ENCODE assay signal across 1 cellular context in the genomic region with DNA sequence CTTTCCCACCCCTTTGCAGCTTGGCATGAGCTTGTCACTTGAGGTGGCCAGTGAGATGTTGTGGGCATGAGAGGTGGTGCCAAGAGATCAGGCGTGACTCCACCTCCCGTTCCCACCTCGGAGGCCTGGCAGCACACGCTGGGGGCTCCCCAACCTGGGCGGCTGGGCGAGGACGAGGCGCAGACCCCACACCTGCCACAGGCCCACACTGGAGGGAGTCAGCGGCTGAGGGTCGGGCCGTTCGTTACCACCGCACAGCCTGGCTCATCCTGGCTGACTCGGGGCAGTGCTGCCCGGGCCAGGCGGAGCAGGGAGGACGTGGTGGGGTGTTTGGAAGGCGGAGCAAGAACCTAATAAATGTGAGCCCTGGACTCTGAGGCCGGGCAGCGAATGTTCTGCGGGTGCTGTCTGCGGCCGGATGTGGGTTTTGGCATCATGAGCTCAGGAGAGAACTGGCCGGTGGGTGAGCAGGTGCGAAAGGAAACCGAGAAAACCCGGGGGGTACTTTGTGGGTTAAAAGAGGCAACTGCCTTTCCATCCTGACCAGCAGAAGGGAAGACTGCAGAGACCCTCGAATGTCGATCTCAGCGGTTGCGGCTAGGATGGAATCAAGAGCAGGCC.
TF ChIP-seq lines count a peak whose summit lies in the region.

No MANE protein-coding gene starts in this region.

TF ChIP-seq in HepG2, 621 proteins besides CTCF, POLR2A, EP300 and RAD21:
- TF ChIP-seq RBFOX2 (IDR thresholded peaks at IDR 0.05; ENCODE audit: low read depth, low read length) (peak; percentile 38; the same call in 1 of the 2 replicates), FOXA1 (IDR thresholded peaks at IDR 0.05) (no peak), FOXA1 (CRISPR knock-in tag; IDR thresholded peaks at IDR 0.05) (no peak), NPAS2 (CRISPR knock-in tag; IDR thresholded peaks at IDR 0.05; ENCODE audit: borderline replicate concordance) (no peak), ZSCAN30 (CRISPR knock-in tag; IDR thresholded peaks at IDR 0.05) (no peak), ZNF12 (CRISPR knock-in tag; IDR thresholded peaks at IDR 0.05) (peak; percentile 67; the same call in 1 of the 2 replicates), AGO2 (optimal IDR thresholded peaks at IDR 0.05; ENCODE audit: low read depth, low read length) (peak; percentile 68), ZNF121 (CRISPR knock-in tag; IDR thresholded peaks at IDR 0.05) (0 out of 2 replicates have a peak, but pooled peaks have one; percentile 10), ZBTB7A (CRISPR knock-in tag; IDR thresholded peaks at IDR 0.05) (0 out of 2 replicates have a peak, but pooled peaks have one; percentile 20), ZNF460 (CRISPR knock-in tag; IDR thresholded peaks at IDR 0.05; ENCODE audit: borderline replicate concordance) (no peak)
- TF ChIP-seq, protein P1, sequence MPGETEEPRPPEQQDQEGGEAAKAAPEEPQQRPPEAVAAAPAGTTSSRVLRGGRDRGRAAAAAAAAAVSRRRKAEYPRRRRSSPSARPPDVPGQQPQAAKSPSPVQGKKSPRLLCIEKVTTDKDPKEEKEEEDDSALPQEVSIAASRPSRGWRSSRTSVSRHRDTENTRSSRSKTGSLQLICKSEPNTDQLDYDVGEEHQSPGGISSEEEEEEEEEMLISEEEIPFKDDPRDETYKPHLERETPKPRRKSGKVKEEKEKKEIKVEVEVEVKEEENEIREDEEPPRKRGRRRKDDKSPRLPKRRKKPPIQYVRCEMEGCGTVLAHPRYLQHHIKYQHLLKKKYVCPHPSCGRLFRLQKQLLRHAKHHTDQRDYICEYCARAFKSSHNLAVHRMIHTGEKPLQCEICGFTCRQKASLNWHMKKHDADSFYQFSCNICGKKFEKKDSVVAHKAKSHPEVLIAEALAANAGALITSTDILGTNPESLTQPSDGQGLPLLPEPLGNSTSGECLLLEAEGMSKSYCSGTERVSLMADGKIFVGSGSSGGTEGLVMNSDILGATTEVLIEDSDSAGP (CRISPR knock-in tag; IDR thresholded peaks at IDR 0.05; ENCODE audit: borderline replicate concordance) = peak; percentile 30; the same call in 1 of the 2 replicates
- TF ChIP-seq, protein P2, sequence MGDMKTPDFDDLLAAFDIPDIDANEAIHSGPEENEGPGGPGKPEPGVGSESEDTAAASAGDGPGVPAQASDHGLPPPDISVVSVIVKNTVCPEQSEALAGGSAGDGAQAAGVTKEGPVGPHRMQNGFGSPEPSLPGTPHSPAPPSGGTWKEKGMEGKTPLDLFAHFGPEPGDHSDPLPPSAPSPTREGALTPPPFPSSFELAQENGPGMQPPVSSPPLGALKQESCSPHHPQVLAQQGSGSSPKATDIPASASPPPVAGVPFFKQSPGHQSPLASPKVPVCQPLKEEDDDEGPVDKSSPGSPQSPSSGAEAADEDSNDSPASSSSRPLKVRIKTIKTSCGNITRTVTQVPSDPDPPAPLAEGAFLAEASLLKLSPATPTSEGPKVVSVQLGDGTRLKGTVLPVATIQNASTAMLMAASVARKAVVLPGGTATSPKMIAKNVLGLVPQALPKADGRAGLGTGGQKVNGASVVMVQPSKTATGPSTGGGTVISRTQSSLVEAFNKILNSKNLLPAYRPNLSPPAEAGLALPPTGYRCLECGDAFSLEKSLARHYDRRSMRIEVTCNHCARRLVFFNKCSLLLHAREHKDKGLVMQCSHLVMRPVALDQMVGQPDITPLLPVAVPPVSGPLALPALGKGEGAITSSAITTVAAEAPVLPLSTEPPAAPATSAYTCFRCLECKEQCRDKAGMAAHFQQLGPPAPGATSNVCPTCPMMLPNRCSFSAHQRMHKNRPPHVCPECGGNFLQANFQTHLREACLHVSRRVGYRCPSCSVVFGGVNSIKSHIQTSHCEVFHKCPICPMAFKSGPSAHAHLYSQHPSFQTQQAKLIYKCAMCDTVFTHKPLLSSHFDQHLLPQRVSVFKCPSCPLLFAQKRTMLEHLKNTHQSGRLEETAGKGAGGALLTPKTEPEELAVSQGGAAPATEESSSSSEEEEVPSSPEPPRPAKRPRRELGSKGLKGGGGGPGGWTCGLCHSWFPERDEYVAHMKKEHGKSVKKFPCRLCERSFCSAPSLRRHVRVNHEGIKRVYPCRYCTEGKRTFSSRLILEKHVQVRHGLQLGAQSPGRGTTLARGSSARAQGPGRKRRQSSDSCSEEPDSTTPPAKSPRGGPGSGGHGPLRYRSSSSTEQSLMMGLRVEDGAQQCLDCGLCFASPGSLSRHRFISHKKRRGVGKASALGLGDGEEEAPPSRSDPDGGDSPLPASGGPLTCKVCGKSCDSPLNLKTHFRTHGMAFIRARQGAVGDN (CRISPR knock-in tag; IDR thresholded peaks at IDR 0.05) = peak; percentile 39; the same call in 1 of the 2 replicates
